Comparison of ENCODE assay signal across 1 cellular context in genomic region chr11:102564110-102564509, GRCh38.
TF ChIP-seq lines count a peak whose summit lies in the region.

No MANE protein-coding gene starts in this region.

TF ChIP-seq in GM23338, 12 proteins besides CTCF, POLR2A, EP300 and RAD21 (continued from another document):
- TF ChIP-seq ZNF462 (CRISPR knock-in tag; IDR thresholded peaks at IDR 0.05) (no peak), CREB1 (CRISPR knock-in tag; IDR thresholded peaks at IDR 0.05; ENCODE audit: low read depth) (no peak)
